ENCODE assay signal across 1 cellular context in the genomic region with DNA sequence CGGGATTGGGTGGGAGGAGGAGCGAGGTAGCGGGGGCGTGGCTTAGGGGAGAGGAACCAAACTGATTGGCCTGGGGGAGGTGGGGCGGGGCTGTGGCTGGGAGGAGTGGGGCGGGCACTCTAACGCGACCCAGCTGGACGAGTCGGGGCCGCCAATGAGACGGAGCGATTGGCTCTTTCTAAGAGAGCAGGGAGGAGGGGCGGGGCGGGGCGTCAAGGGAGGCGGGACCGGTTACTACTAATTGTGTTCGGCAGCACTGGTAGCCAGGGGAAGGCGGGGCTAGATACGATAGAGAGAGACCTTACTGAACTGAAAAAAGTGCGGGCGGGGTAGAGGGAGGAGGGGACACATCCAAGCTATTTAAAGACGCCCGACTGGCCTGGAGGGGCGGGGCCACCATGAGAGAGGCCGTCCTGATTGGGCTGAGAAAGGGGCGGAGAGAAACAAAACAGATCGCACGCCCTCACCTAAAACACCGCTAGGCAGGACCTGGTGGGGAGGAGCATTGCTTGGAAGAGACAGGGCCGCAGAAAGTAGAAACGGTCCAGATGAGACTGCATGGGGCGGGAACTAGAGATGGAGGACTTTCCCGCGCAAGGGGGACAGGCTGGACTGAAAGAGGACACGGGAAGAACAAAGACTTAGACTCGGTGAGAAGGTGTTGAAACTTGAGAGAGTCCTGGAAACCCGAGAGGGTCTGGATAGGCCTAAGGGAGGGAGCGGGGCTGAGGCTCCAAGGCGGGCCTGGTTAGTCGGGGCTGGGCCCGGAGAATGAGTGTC.
A peak's percentile ranks its signal among the peaks of the same experiment; 100 is the strongest.
TF ChIP-seq lines count a peak whose summit lies in the region.

KCNC3 (minus strand) TSS at position 232 of the 780 bp plus-strand sequence. CDS start 295 bp downstream, outside the sequence.

TF ChIP-seq in K562, 482 proteins besides CTCF, POLR2A, EP300 and RAD21 (continued from another document and continues in another):
- no peak for TF ChIP-seq ID3 (CRISPR knock-in tag; IDR thresholded peaks at IDR 0.05)
- TF ChIP-seq ID3 (tag; IDR thresholded peaks at IDR 0.05) = 0 out of 2 replicates have a peak, but pooled peaks have one; percentile 30
- TF ChIP-seq ZBTB8A (IDR thresholded peaks at IDR 0.05; ENCODE audit: partially characterized antibody) = no peak
- 0 out of 2 replicates have a peak, but pooled peaks have one; percentile 12 for TF ChIP-seq ZNF280B (CRISPR knock-in tag; IDR thresholded peaks at IDR 0.05)
- TF ChIP-seq CBFA2T3 (IDR thresholded peaks at IDR 0.05) = no peak
- 0 out of 2 replicates have a peak, but pooled peaks have one; percentile 72 for TF ChIP-seq DNMT1 (IDR thresholded peaks at IDR 0.05)
- TF ChIP-seq MAFK (IDR thresholded peaks at IDR 0.05; ENCODE audit: low read length) = no peak
- no peak for TF ChIP-seq ATF1 (CRISPR knock-in tag; IDR thresholded peaks at IDR 0.05)
- TF ChIP-seq ATF1 (tag; IDR thresholded peaks at IDR 0.05) = peak; percentile 36; the same call in 1 of the 2 replicates
- TF ChIP-seq BRCA1 (IDR thresholded peaks at IDR 0.05) = no peak
- TF ChIP-seq BRCA1 (CRISPR knock-in tag; IDR thresholded peaks at IDR 0.05) = no peak
- peak; percentile 89 for TF ChIP-seq RB1 (IDR thresholded peaks at IDR 0.05; ENCODE audit: low read depth)
- no peak for TF ChIP-seq NFE2L1 (tag; IDR thresholded peaks at IDR 0.05; ENCODE audit: borderline replicate concordance, low read depth)
- peak; percentile 46; the same call in 1 of the 2 replicates for TF ChIP-seq PHF8 (IDR thresholded peaks at IDR 0.05; ENCODE audit: borderline replicate concordance, low read length)
- peak in 1 of 2 experiments; percentile 28; a peak in 2 of 4 replicates for TF ChIP-seq KDM4B (IDR thresholded peaks at IDR 0.05; ENCODE audit: borderline replicate concordance in 2 of 2, low read depth in 1 of 2)
- TF ChIP-seq ZNF184 (CRISPR knock-in tag; IDR thresholded peaks at IDR 0.05) = no peak
- peak; percentile 64 for TF ChIP-seq RBFOX2 (IDR thresholded peaks at IDR 0.05; ENCODE audit: low read depth, low read length)
- TF ChIP-seq CAMTA2 (CRISPR knock-in tag; conservative IDR thresholded peaks at IDR 0.05) = peak; percentile 71; the same call in 1 of the 2 replicates
- TF ChIP-seq MIER1 (IDR thresholded peaks at IDR 0.05; ENCODE audit: low read depth) = peak; percentile 53; the same call in 1 of the 2 replicates
- TF ChIP-seq CSDE1 (IDR thresholded peaks at IDR 0.05) = 0 out of 4 replicates have a peak, but pooled peaks of 1 of the 2 experiments have one; percentile 44
- TF ChIP-seq, protein P1, sequence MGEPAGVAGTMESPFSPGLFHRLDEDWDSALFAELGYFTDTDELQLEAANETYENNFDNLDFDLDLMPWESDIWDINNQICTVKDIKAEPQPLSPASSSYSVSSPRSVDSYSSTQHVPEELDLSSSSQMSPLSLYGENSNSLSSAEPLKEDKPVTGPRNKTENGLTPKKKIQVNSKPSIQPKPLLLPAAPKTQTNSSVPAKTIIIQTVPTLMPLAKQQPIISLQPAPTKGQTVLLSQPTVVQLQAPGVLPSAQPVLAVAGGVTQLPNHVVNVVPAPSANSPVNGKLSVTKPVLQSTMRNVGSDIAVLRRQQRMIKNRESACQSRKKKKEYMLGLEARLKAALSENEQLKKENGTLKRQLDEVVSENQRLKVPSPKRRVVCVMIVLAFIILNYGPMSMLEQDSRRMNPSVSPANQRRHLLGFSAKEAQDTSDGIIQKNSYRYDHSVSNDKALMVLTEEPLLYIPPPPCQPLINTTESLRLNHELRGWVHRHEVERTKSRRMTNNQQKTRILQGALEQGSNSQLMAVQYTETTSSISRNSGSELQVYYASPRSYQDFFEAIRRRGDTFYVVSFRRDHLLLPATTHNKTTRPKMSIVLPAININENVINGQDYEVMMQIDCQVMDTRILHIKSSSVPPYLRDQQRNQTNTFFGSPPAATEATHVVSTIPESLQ (CRISPR knock-in tag; IDR thresholded peaks at IDR 0.05) = no peak
- TF ChIP-seq MNT (conservative IDR thresholded peaks at IDR 0.05) = peak in 1 of 2 experiments; percentile 49; a peak in 2 of 4 replicates
- TF ChIP-seq, protein P2, sequence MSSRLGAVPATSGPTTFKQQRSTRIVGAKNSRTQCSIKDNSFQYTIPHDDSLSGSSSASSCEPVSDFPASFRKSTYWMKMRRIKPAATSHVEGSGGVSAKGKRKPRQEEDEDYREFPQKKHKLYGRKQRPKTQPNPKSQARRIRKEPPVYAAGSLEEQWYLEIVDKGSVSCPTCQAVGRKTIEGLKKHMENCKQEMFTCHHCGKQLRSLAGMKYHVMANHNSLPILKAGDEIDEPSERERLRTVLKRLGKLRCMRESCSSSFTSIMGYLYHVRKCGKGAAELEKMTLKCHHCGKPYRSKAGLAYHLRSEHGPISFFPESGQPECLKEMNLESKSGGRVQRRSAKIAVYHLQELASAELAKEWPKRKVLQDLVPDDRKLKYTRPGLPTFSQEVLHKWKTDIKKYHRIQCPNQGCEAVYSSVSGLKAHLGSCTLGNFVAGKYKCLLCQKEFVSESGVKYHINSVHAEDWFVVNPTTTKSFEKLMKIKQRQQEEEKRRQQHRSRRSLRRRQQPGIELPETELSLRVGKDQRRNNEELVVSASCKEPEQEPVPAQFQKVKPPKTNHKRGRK (tag; IDR thresholded peaks at IDR 0.05) = no peak
- TF ChIP-seq TBP (optimal IDR thresholded peaks at IDR 0.05; ENCODE audit: low read depth, low read length) = peak; percentile 96
- TF ChIP-seq, protein P3, sequence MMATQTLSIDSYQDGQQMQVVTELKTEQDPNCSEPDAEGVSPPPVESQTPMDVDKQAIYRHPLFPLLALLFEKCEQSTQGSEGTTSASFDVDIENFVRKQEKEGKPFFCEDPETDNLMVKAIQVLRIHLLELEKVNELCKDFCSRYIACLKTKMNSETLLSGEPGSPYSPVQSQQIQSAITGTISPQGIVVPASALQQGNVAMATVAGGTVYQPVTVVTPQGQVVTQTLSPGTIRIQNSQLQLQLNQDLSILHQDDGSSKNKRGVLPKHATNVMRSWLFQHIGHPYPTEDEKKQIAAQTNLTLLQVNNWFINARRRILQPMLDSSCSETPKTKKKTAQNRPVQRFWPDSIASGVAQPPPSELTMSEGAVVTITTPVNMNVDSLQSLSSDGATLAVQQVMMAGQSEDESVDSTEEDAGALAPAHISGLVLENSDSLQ (IDR thresholded peaks at IDR 0.05) = peak; percentile 41; the same call in 1 of the 2 replicates
- peak; percentile 51 for TF ChIP-seq TAF1 (IDR thresholded peaks at IDR 0.05; ENCODE audit: control insufficient read depth, extremely low read depth, insufficient read depth, low read length, severe bottlenecking)
- TF ChIP-seq ZNF584 (CRISPR knock-in tag; IDR thresholded peaks at IDR 0.05; ENCODE audit: low read depth) = no peak
- no peak for TF ChIP-seq ZNF175 (CRISPR knock-in tag; IDR thresholded peaks at IDR 0.05; ENCODE audit: low read depth)
- TF ChIP-seq PML (IDR thresholded peaks at IDR 0.05; ENCODE audit: low read length) = peak; percentile 90
- TF ChIP-seq ZNF717 (CRISPR knock-in tag; IDR thresholded peaks at IDR 0.05) = no peak
- TF ChIP-seq ARNT (IDR thresholded peaks at IDR 0.05) = peak in 1 of 2 experiments; percentile 73; a peak in 1 of 4 replicates
- no peak for TF ChIP-seq ZNF197 (CRISPR knock-in tag; IDR thresholded peaks at IDR 0.05; ENCODE audit: low read depth)
- TF ChIP-seq HCFC1 (IDR thresholded peaks at IDR 0.05; ENCODE audit: low read depth, low read length) = peak; percentile 23; the same call in 1 of the 2 replicates
- TF ChIP-seq, protein P4, sequence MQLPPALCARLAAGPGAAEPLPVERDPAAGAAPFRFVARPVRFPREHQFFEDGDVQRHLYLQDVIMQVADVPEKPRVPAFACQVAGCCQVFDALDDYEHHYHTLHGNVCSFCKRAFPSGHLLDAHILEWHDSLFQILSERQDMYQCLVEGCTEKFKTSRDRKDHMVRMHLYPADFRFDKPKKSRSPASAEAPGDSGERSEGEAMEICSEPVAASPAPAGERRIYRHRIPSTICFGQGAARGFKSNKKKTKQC (CRISPR knock-in tag; IDR thresholded peaks at IDR 0.05) = peak; percentile 69
- no peak for TF ChIP-seq ZSCAN32 (CRISPR knock-in tag; IDR thresholded peaks at IDR 0.05)
- TF ChIP-seq, protein P5, sequence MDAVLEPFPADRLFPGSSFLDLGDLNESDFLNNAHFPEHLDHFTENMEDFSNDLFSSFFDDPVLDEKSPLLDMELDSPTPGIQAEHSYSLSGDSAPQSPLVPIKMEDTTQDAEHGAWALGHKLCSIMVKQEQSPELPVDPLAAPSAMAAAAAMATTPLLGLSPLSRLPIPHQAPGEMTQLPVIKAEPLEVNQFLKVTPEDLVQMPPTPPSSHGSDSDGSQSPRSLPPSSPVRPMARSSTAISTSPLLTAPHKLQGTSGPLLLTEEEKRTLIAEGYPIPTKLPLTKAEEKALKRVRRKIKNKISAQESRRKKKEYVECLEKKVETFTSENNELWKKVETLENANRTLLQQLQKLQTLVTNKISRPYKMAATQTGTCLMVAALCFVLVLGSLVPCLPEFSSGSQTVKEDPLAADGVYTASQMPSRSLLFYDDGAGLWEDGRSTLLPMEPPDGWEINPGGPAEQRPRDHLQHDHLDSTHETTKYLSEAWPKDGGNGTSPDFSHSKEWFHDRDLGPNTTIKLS (IDR thresholded peaks at IDR 0.05; ENCODE audit: borderline replicate concordance, low read depth) = 0 out of 2 replicates have a peak, but pooled peaks have one; percentile 38
- peak; percentile 48; the same call in 1 of the 2 replicates for TF ChIP-seq TEAD4 (IDR thresholded peaks at IDR 0.05; ENCODE audit: low read length)
- no peak for TF ChIP-seq TEAD4 (CRISPR knock-in tag; IDR thresholded peaks at IDR 0.05; ENCODE audit: borderline replicate concordance)
- peak; percentile 36; the same call in 1 of the 2 replicates for TF ChIP-seq SMARCA5 (IDR thresholded peaks at IDR 0.05)
- TF ChIP-seq HLTF (IDR thresholded peaks at IDR 0.05) = no peak
- TF ChIP-seq TARDBP (IDR thresholded peaks at IDR 0.05) = 0 out of 2 replicates have a peak, but pooled peaks have one; percentile 72
- no peak for TF ChIP-seq ZFP30 (CRISPR knock-in tag; IDR thresholded peaks at IDR 0.05; ENCODE audit: borderline replicate concordance)
- peak; percentile 53; the same call in 1 of the 2 replicates for TF ChIP-seq ZEB2 (IDR thresholded peaks at IDR 0.05)
